ENCODE assay signal across 8 cellular contexts in genomic region chrX:14697453-14697852, GRCh38.
DNase-seq lines count a peak whose midpoint lies in the region; ATAC-seq and TF ChIP-seq lines count a peak whose summit lies in the region.

No MANE protein-coding gene starts in this region.

- H3K27me3 Mint-ChIP-seq in activated T-helper 1 cell treated with anti-CD3 and anti-CD28 coated beads, Interleukin-12 subunit alpha, Interleukin-12 subunit beta, Interleukin-2, Interleukin-4 antibody, amounts not matched to agents 30 ng/mL and 10 ng/mL and 1 ng/mL, durations not matched to agents 14 hours and 24 hours and 36 hours (ENCODE audit: insufficient read depth) = no peaks in the 10 kb centered on the region

- H3K36me3 Mint-ChIP-seq in activated T-helper 1 cell treated with anti-CD3 and anti-CD28 coated beads, Interleukin-12 subunit alpha, Interleukin-12 subunit beta, Interleukin-2, Interleukin-4 antibody, amounts not matched to agents 30 ng/mL and 10 ng/mL and 1 ng/mL, durations not matched to agents 14 hours and 24 hours and 36 hours (ENCODE audit: low read depth) = no peaks in the 10 kb centered on the region

- H3K4me3 ChIP-seq in Karpas-422 (ENCODE audit: low read length) = no peak overlapping the region

- intact Hi-C loops in activated T-helper 1 cell treated with anti-CD3 and anti-CD28 coated beads, Interleukin-12 subunit alpha, Interleukin-12 subunit beta, Interleukin-2, Interleukin-4 antibody, amounts not matched to agents 30 ng/mL and 10 ng/mL and 1 ng/mL, durations not matched to agents 14 hours and 24 hours and 36 hours (cut with micrococcal nuclease) = no loop called here

- no peaks in the 10 kb centered on the region for H3K9me2 ChIP-seq in Karpas-422 (replicated peaks; ENCODE audit: insufficient read depth, low read length)

- no peak overlapping the region for H2AFZ ChIP-seq in Karpas-422 (ENCODE audit: low read length)

- H3K4me1 Mint-ChIP-seq in activated T-helper 1 cell treated with anti-CD3 and anti-CD28 coated beads, Interleukin-12 subunit alpha, Interleukin-12 subunit beta, Interleukin-2, Interleukin-4 antibody, amounts not matched to agents 30 ng/mL and 10 ng/mL and 1 ng/mL, durations not matched to agents 14 hours and 24 hours and 36 hours (ENCODE audit: low read depth) = no peaks in the 10 kb centered on the region

- H3K4me2 ChIP-seq in Karpas-422 (ENCODE audit: low read depth, low read length, poor library complexity, severe bottlenecking) = no peak overlapping the region

- H3K9me3 ChIP-seq in Karpas-422 (ENCODE audit: low read length) = no peaks in the 10 kb centered on the region; the same call in 1 of the 2 replicates

- H3K4me1 ChIP-seq in Karpas-422 (ENCODE audit: low read length) = peaks cover 7% of the 10 kb centered on the region

- no peaks in the 10 kb centered on the region for H3K79me2 ChIP-seq in Karpas-422 (ENCODE audit: low read length)

- H3K4me3 Mint-ChIP-seq in activated T-helper 1 cell treated with anti-CD3 and anti-CD28 coated beads, Interleukin-12 subunit alpha, Interleukin-12 subunit beta, Interleukin-2, Interleukin-4 antibody, amounts not matched to agents 30 ng/mL and 10 ng/mL and 1 ng/mL, durations not matched to agents 14 hours and 24 hours and 36 hours = no peak overlapping the region

- ATAC-seq in GM18861 (IDR thresholded peaks at IDR 0.05; ENCODE audit: unreplicated experiment) = peak; percentile 84
- no peak for ATAC-seq in omental fat pad (ENCODE audit: low FRiP score)

- H3K9ac ChIP-seq in Karpas-422 (ENCODE audit: low read length) = no peak overlapping the region

- no peaks in the 10 kb centered on the region for H3K9me3 Mint-ChIP-seq in activated T-helper 1 cell treated with anti-CD3 and anti-CD28 coated beads, Interleukin-12 subunit alpha, Interleukin-12 subunit beta, Interleukin-2, Interleukin-4 antibody, amounts not matched to agents 30 ng/mL and 10 ng/mL and 1 ng/mL, durations not matched to agents 14 hours and 24 hours and 36 hours

- H3K27me3 ChIP-seq in Karpas-422 (ENCODE audit: low read length) = no peaks in the 10 kb centered on the region

- no peak overlapping the region for H3K27ac ChIP-seq in Karpas-422 (ENCODE audit: low read length)

- no peak for TF ChIP-seq CTCF in omental fat pad (IDR thresholded peaks at IDR 0.05)

- H3K36me3 ChIP-seq in Karpas-422 (ENCODE audit: insufficient read depth, low read length) = no peaks in the 10 kb centered on the region

- DNase-seq in DMS 273 (lab: John Stamatoyannopoulos, UW; ENCODE audit: unreplicated experiment) = peak; percentile 86
- DNase-seq in Karpas-422 = peak; percentile 85
- peak; percentile 7 for DNase-seq in activated CD4-positive, alpha-beta T cell treated with anti-CD3 and anti-CD28 coated beads, Interleukin-2, amount 50 U/mL, for 1 hour
- DNase-seq in iPS-NIHi7 (ENCODE audit: extremely low spot score) = peak; percentile 76
- no peak for DNase-seq in activated T-helper 1 cell treated with anti-CD3 and anti-CD28 coated beads, Interleukin-12 subunit alpha, Interleukin-12 subunit beta, Interleukin-2, Interleukin-4 antibody, amounts not matched to agents 30 ng/mL and 10 ng/mL and 1 ng/mL, durations not matched to agents 14 hours and 24 hours and 36 hours (ENCODE audit: low spot score)
- DNase-seq in GOT3 (lab: John Stamatoyannopoulos, UW) = no peak
- no peak for DNase-seq in omental fat pad (ENCODE audit: low spot score)

- H4K20me1 ChIP-seq in Karpas-422 (ENCODE audit: insufficient read depth, low read depth, low read length) = no peaks in the 10 kb centered on the region

- no peak overlapping the region for H3K27ac Mint-ChIP-seq in activated T-helper 1 cell treated with anti-CD3 and anti-CD28 coated beads, Interleukin-12 subunit alpha, Interleukin-12 subunit beta, Interleukin-2, Interleukin-4 antibody, amounts not matched to agents 30 ng/mL and 10 ng/mL and 1 ng/mL, durations not matched to agents 14 hours and 24 hours and 36 hours

Comparison
In these comparisons a context has a peak if more than half of its experiments do, and no peak if none do; other contexts are left out.
1. DNase-seq: peak in DMS 273 (single experiment), Karpas-422 (single experiment), activated CD4-positive, alpha-beta T cell treated with anti-CD3 and anti-CD28 coated beads, Interleukin-2, amount 50 U/mL, for 1 hour (single experiment) and iPS-NIHi7 (single experiment); none in activated T-helper 1 cell treated with anti-CD3 and anti-CD28 coated beads, Interleukin-12 subunit alpha, Interleukin-12 subunit beta, Interleukin-2, Interleukin-4 antibody, amounts not matched to agents 30 ng/mL and 10 ng/mL and 1 ng/mL, durations not matched to agents 14 hours and 24 hours and 36 hours (single experiment), GOT3 (single experiment) and omental fat pad (single experiment).